In the genomic region with DNA sequence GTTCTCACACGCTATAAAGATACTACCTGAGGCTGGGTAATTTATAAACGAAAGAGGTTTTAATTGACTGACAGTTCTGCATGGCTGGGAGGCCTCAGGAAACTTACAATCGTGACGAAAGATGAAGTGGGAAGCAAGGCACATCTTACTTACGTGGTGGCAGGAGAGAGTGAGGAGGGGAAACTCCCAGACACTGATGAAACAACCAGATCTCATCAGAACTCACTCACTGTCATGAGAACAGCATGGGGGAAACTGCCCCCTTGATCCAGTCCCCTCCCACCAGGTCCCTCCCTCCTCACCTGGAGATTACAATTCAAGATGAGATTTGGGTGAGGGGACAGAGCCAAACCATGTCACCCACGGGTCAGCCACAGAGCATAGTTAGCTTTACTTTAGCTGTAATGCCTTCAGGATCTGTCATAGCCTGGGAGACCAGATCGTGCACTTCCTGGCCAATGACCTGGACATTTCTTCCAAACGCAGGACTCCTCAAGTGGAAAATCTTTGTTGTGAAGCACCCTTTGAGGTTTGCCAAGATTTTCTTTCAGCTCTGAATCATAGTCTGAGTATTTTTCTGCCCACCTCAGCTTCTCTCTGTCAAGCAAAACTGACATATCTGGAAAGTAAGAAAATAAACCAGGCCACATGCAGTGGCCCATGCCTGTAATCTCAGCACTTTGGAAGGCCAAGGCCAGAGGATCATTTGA, we compare ENCODE assay signal across 9 cellular contexts. TPM values are rescaled to one million over a fixed set of nuclear protein-coding genes. Genes with fewer than 3 reads are reported as not detected.
DNase-seq lines count a peak whose midpoint lies in the region; ATAC-seq and TF ChIP-seq lines count a peak whose summit lies in the region.
"Had no signal": no experiment of that assay in that cellular context is flagged by ENCODE, and none has a peak within 500 bp of the region (broad histone marks: within the 10 kb centered on the region; RNA-seq: fewer than 3 reads in every experiment).

No MANE protein-coding gene starts in this region.

- no peak overlapping the region for H3K4me3 Mint-ChIP-seq in chondrocyte (ENCODE audit: unreplicated experiment)

- no peaks in the 10 kb centered on the region for H3K9me3 Mint-ChIP-seq in chondrocyte (ENCODE audit: low read depth)

- no peak for TF ChIP-seq POLR2A in testis (IDR thresholded peaks at IDR 0.05)

- no peak overlapping the region for H3K4me3 ChIP-seq in testis

- peak; percentile 97 for TF ChIP-seq EP300 in Ishikawa (IDR thresholded peaks at IDR 0.05; ENCODE audit: borderline replicate concordance)

- intact Hi-C loops in testis (cut with DNase I; ENCODE audit: low total_unique reads), result no loop called here

- H3K27me3 ChIP-seq in testis, result no peaks in the 10 kb centered on the region

- no peaks in the 10 kb centered on the region for H3K36me3 ChIP-seq in testis (ENCODE audit: low read depth, missing control alignments)

- ATAC-seq in omental fat pad (ENCODE audit: low FRiP score), result peak; percentile 57
- no peak for ATAC-seq in GM21825 (IDR thresholded peaks at IDR 0.05; ENCODE audit: unreplicated experiment)

- WGBS in testis, 2 donors, result 59 to 77% methylated on average over 8 of the region's 8 CpGs

- H3K27ac ChIP-seq in testis, result no peak overlapping the region

- no peaks in the 10 kb centered on the region for H3K9me3 ChIP-seq in testis

- H3K4me1 ChIP-seq in testis, result no peaks in the 10 kb centered on the region

- H3K4me1 Mint-ChIP-seq in chondrocyte (ENCODE audit: low read depth), result peaks cover 6% of the 10 kb centered on the region

- no peak for TF ChIP-seq RAD21 in Ishikawa (IDR thresholded peaks at IDR 0.05; ENCODE audit: low read depth)

- no peaks in the 10 kb centered on the region for H3K27me3 Mint-ChIP-seq in chondrocyte (ENCODE audit: low read depth)

- no peaks in the 10 kb centered on the region for H3K36me3 Mint-ChIP-seq in chondrocyte (ENCODE audit: low read depth)

- H3K27ac Mint-ChIP-seq in chondrocyte (ENCODE audit: unreplicated experiment), result peak overlapping the region; percentile 98

- TF ChIP-seq CTCF in chondrocyte (IDR thresholded peaks at IDR 0.05) (no peak), omental fat pad (IDR thresholded peaks at IDR 0.05) (no peak), testis (IDR thresholded peaks at IDR 0.05) (no peak)

- DNase-seq in EL (peak; percentile 78), chondrocyte (ENCODE audit: low spot score) (no peak), omental fat pad (ENCODE audit: low spot score) (no peak), cortex of kidney (lab: John Stamatoyannopoulos, UW) (no peak), testis (no peak), NCI-H2081 treated with DMSO at 0.1 percent for 48 hours (lab: John Stamatoyannopoulos, UW) (no peak)
- DNase-seq: posterior cingulate gyrus had no signal

TF ChIP-seq in Ishikawa, 13 proteins besides CTCF, POLR2A, EP300 and RAD21:
- TF ChIP-seq TAF1 (IDR thresholded peaks at IDR 0.05; ENCODE audit: low read depth) (no peak), FOXM1 (IDR thresholded peaks at IDR 0.05; ENCODE audit: borderline replicate concordance, low read depth) (peak; percentile 89), TCF12 (IDR thresholded peaks at IDR 0.05; ENCODE audit: low read depth) (peak; percentile 96), CREB1 (IDR thresholded peaks at IDR 0.05; ENCODE audit: low read depth) (no peak), EGR1 (IDR thresholded peaks at IDR 0.05) (no peak), ZBTB7A (IDR thresholded peaks at IDR 0.05; ENCODE audit: low read depth) (peak; percentile 31; the same call in 1 of the 2 replicates), TEAD4 (IDR thresholded peaks at IDR 0.05) (peak; percentile 81), YY1 (IDR thresholded peaks at IDR 0.05; ENCODE audit: low read depth) (no peak), CEBPB (IDR thresholded peaks at IDR 0.05) (no peak), NFIC (IDR thresholded peaks at IDR 0.05) (peak; percentile 92)
- TF ChIP-seq, protein P1, sequence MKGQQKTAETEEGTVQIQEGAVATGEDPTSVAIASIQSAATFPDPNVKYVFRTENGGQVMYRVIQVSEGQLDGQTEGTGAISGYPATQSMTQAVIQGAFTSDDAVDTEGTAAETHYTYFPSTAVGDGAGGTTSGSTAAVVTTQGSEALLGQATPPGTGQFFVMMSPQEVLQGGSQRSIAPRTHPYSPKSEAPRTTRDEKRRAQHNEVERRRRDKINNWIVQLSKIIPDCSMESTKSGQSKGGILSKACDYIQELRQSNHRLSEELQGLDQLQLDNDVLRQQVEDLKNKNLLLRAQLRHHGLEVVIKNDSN (IDR thresholded peaks at IDR 0.05), result no peak
- TF ChIP-seq, protein P2, sequence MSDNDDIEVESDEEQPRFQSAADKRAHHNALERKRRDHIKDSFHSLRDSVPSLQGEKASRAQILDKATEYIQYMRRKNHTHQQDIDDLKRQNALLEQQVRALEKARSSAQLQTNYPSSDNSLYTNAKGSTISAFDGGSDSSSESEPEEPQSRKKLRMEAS (IDR thresholded peaks at IDR 0.05), result peak; percentile 73
- TF ChIP-seq, protein P3, sequence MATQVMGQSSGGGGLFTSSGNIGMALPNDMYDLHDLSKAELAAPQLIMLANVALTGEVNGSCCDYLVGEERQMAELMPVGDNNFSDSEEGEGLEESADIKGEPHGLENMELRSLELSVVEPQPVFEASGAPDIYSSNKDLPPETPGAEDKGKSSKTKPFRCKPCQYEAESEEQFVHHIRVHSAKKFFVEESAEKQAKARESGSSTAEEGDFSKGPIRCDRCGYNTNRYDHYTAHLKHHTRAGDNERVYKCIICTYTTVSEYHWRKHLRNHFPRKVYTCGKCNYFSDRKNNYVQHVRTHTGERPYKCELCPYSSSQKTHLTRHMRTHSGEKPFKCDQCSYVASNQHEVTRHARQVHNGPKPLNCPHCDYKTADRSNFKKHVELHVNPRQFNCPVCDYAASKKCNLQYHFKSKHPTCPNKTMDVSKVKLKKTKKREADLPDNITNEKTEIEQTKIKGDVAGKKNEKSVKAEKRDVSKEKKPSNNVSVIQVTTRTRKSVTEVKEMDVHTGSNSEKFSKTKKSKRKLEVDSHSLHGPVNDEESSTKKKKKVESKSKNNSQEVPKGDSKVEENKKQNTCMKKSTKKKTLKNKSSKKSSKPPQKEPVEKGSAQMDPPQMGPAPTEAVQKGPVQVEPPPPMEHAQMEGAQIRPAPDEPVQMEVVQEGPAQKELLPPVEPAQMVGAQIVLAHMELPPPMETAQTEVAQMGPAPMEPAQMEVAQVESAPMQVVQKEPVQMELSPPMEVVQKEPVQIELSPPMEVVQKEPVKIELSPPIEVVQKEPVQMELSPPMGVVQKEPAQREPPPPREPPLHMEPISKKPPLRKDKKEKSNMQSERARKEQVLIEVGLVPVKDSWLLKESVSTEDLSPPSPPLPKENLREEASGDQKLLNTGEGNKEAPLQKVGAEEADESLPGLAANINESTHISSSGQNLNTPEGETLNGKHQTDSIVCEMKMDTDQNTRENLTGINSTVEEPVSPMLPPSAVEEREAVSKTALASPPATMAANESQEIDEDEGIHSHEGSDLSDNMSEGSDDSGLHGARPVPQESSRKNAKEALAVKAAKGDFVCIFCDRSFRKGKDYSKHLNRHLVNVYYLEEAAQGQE (IDR thresholded peaks at IDR 0.05; ENCODE audit: low read depth), result no peak

RNA-seq across cellular contexts. Expression of gene HIF3A, which starts 25.2 kb away (rescaled TPM):
- total RNA-seq in chondrocyte (78.3 to 113 TPM (median 88.1 TPM) in 3 replicates), omental fat pad (100 to 1,000 TPM in 1 of 4 donors, 10 to 100 TPM in 3; 10.3 to 201 (median 17.6) TPM), testis (100 to 1,000 TPM in 1 of 2 donors, 10 to 100 TPM in 1; 82.6 to 105 TPM)
- polyA plus RNA-seq in testis (ENCODE audit: insufficient read depth, low read depth, low replicate concordance), result 3.8 TPM

RNA-seq across cellular contexts. Expression of gene IGFL1, which starts 42.1 kb away (rescaled TPM):
- total RNA-seq in chondrocyte, result 1.3 to 2.9 TPM (median 2.1 TPM) in 3 replicates
- total RNA-seq in omental fat pad, result not detected
- 1 to 10 TPM in 1 of 2 donors, not detected in 1; 3.2 TPM for total RNA-seq in testis
- polyA plus RNA-seq in testis (ENCODE audit: insufficient read depth, low read depth, low replicate concordance), result not detected
